Comparison of ENCODE assay signal across 8 cellular contexts in the genomic region with DNA sequence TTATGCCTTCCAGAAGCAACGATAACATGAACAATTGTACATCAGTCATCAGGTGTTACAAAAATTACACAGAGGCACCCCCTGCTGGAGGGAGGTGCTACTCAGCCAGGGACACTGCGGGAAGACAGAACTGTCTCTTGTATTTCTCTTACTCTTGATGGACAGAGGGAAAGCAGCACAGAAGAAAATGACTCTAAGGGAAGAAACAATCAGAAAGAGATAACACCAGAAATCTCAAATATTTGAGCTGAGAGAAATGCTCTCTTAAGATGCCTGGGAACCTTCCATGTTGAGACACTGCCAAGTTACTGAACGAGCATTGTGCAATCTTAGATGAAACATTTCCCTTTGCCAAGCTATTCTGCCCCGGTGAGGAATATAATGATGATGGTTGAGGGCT.
DNase-seq lines count a peak whose midpoint lies in the region; ATAC-seq, FAIRE-seq and TF ChIP-seq lines count a peak whose summit lies in the region.

No MANE protein-coding gene starts in this region.

- H3K9me3 ChIP-seq in lower lobe of right lung = no peaks in the 10 kb centered on the region

- no peak overlapping the region for H3K4me3 ChIP-seq in lower lobe of right lung

- H3K27me3 ChIP-seq in lower lobe of right lung (ENCODE audit: low read depth) = no peaks in the 10 kb centered on the region

- no peak overlapping the region for H3K27ac ChIP-seq in lower lobe of right lung

- peak; percentile 36 for TF ChIP-seq CTCF in lower lobe of right lung (IDR thresholded peaks at IDR 0.05)

- DNase-seq in ELF-1 (ENCODE audit: low read depth, low spot score) (peak; percentile 10), HTR-8/SVneo (ENCODE audit: insufficient read length, low spot score) (peak; percentile 23), amniotic epithelial cell (ENCODE audit: low read depth) (peak; percentile 96), lower lobe of right lung (no peak), nucleus accumbens (lab: John Stamatoyannopoulos, UW) (no peak), GM19240 (ENCODE audit: insufficient read length, low spot score) (no peak)
- no peak for DNase-seq in activated naive CD4-positive, alpha-beta T cell treated with anti-CD3 and anti-CD28 coated beads, Interleukin-2, amount 50 U/mL, for 16 hours

- H3K36me3 ChIP-seq in lower lobe of right lung = no peaks in the 10 kb centered on the region

- H3K4me1 ChIP-seq in lower lobe of right lung = no peaks in the 10 kb centered on the region

- FAIRE-seq in HTR-8/SVneo (lab: Jason Lieb, UNC) = no peak

- ATAC-seq in lower lobe of right lung (peak; percentile 51 to 54), HG03571 (IDR thresholded peaks at IDR 0.05; ENCODE audit: unreplicated experiment) (no peak)

- intact Hi-C loops in lower lobe of right lung (cut with DNase I) = no loop called here

Comparison
In these comparisons a context has a peak if more than half of its experiments do, and no peak if none do; other contexts are left out.
1. DNase-seq: peak in ELF-1 (single experiment), HTR-8/SVneo (single experiment) and amniotic epithelial cell (single experiment); none in lower lobe of right lung (single experiment), activated naive CD4-positive, alpha-beta T cell treated with anti-CD3 and anti-CD28 coated beads, Interleukin-2, amount 50 U/mL, for 16 hours (single experiment), nucleus accumbens (0 of 56) and GM19240 (single experiment).